Comparison of ENCODE assay signal across 2 cellular contexts in genomic region chr9:92292338-92293074, GRCh38.
TF ChIP-seq lines count a peak whose summit lies in the region.

No MANE protein-coding gene starts in this region.

TF ChIP-seq in HEK293T, 16 proteins besides CTCF, POLR2A, EP300 and RAD21:
- TF ChIP-seq ELF4 (IDR thresholded peaks at IDR 0.05) (no peak), PKNOX1 (IDR thresholded peaks at IDR 0.05) (peak; percentile 26; the same call in 1 of the 2 replicates)

TF ChIP-seq in HepG2, 621 proteins besides CTCF, POLR2A, EP300 and RAD21:
- TF ChIP-seq, protein P1, sequence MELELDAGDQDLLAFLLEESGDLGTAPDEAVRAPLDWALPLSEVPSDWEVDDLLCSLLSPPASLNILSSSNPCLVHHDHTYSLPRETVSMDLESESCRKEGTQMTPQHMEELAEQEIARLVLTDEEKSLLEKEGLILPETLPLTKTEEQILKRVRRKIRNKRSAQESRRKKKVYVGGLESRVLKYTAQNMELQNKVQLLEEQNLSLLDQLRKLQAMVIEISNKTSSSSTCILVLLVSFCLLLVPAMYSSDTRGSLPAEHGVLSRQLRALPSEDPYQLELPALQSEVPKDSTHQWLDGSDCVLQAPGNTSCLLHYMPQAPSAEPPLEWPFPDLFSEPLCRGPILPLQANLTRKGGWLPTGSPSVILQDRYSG (CRISPR knock-in tag; IDR thresholded peaks at IDR 0.05) = no peak
- peak; percentile 40; the same call in 1 of the 2 replicates for TF ChIP-seq CEBPB (IDR thresholded peaks at IDR 0.05; ENCODE audit: borderline replicate concordance, low read depth, low read length)
- TF ChIP-seq, protein P2, sequence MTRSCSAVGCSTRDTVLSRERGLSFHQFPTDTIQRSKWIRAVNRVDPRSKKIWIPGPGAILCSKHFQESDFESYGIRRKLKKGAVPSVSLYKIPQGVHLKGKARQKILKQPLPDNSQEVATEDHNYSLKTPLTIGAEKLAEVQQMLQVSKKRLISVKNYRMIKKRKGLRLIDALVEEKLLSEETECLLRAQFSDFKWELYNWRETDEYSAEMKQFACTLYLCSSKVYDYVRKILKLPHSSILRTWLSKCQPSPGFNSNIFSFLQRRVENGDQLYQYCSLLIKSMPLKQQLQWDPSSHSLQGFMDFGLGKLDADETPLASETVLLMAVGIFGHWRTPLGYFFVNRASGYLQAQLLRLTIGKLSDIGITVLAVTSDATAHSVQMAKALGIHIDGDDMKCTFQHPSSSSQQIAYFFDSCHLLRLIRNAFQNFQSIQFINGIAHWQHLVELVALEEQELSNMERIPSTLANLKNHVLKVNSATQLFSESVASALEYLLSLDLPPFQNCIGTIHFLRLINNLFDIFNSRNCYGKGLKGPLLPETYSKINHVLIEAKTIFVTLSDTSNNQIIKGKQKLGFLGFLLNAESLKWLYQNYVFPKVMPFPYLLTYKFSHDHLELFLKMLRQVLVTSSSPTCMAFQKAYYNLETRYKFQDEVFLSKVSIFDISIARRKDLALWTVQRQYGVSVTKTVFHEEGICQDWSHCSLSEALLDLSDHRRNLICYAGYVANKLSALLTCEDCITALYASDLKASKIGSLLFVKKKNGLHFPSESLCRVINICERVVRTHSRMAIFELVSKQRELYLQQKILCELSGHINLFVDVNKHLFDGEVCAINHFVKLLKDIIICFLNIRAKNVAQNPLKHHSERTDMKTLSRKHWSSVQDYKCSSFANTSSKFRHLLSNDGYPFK (CRISPR knock-in tag; IDR thresholded peaks at IDR 0.05; ENCODE audit: borderline replicate concordance) = no peak
- no peak for TF ChIP-seq ZNF136 (CRISPR knock-in tag; IDR thresholded peaks at IDR 0.05; ENCODE audit: low read depth)
- TF ChIP-seq, protein P3, sequence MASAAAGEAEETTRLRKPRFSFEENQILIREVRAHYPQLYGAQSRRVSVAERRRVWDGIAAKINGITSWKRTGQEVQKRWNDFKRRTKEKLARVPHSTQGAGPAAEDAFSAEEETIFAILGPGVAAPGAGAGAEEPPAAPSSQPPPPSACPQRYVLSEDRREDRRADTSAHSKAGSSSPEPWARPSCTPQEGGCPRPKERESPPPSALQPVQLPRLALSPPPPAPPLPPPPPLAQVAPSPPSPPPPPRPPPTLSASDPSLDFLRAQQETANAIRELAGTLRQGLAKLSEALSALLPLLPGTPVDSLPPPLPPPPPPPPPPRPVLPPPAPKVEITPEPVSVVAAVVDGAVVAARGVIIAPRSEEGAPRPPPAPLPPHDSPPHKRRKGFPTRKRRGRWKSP (CRISPR knock-in tag; IDR thresholded peaks at IDR 0.05) = peak; percentile 33; the same call in 1 of the 2 replicates
- TF ChIP-seq NFE2L1 (CRISPR knock-in tag; IDR thresholded peaks at IDR 0.05; ENCODE audit: borderline replicate concordance) = no peak
- TF ChIP-seq MLX (CRISPR knock-in tag; IDR thresholded peaks at IDR 0.05) = no peak
- TF ChIP-seq PITX1 (CRISPR knock-in tag; IDR thresholded peaks at IDR 0.05) = 0 out of 2 replicates have a peak, but pooled peaks have one; percentile 30
- 0 out of 2 replicates have a peak, but pooled peaks have one; percentile 43 for TF ChIP-seq TSC22D2 (CRISPR knock-in tag; IDR thresholded peaks at IDR 0.05; ENCODE audit: borderline replicate concordance)
- TF ChIP-seq HDAC2 (CRISPR knock-in tag; IDR thresholded peaks at IDR 0.05) = no peak
- TF ChIP-seq, protein P4, sequence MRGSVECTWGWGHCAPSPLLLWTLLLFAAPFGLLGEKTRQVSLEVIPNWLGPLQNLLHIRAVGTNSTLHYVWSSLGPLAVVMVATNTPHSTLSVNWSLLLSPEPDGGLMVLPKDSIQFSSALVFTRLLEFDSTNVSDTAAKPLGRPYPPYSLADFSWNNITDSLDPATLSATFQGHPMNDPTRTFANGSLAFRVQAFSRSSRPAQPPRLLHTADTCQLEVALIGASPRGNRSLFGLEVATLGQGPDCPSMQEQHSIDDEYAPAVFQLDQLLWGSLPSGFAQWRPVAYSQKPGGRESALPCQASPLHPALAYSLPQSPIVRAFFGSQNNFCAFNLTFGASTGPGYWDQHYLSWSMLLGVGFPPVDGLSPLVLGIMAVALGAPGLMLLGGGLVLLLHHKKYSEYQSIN (CRISPR knock-in tag; IDR thresholded peaks at IDR 0.05; ENCODE audit: borderline replicate concordance) = no peak
- no peak for TF ChIP-seq SMARCE1 (IDR thresholded peaks at IDR 0.05; ENCODE audit: borderline replicate concordance)
- TF ChIP-seq SRF (IDR thresholded peaks at IDR 0.05; ENCODE audit: low read depth, low read length) = no peak
- no peak for TF ChIP-seq PHF8 (CRISPR knock-in tag; IDR thresholded peaks at IDR 0.05)
- TF ChIP-seq KLF11 (CRISPR knock-in tag; IDR thresholded peaks at IDR 0.05) = no peak
- 0 out of 2 replicates have a peak, but pooled peaks have one; percentile 35 for TF ChIP-seq MXD4 (CRISPR knock-in tag; IDR thresholded peaks at IDR 0.05)
- no peak for TF ChIP-seq SATB2 (CRISPR knock-in tag; IDR thresholded peaks at IDR 0.05)
- no peak for TF ChIP-seq NFIC (IDR thresholded peaks at IDR 0.05; ENCODE audit: low read length)
- no peak for TF ChIP-seq ZNF263 (CRISPR knock-in tag; IDR thresholded peaks at IDR 0.05)
- no peak for TF ChIP-seq BRF2 (CRISPR knock-in tag; IDR thresholded peaks at IDR 0.05)
- TF ChIP-seq CEBPG (CRISPR knock-in tag; IDR thresholded peaks at IDR 0.05) = peak; percentile 34; the same call in 1 of the 2 replicates
- no peak for TF ChIP-seq HNRNPK (IDR thresholded peaks at IDR 0.05; ENCODE audit: low read depth, low read length, poor library complexity, severe bottlenecking)
- TF ChIP-seq ZNF773 (CRISPR knock-in tag; IDR thresholded peaks at IDR 0.05; ENCODE audit: borderline replicate concordance) = no peak
- TF ChIP-seq TGIF2 (CRISPR knock-in tag; IDR thresholded peaks at IDR 0.05) = 0 out of 2 replicates have a peak, but pooled peaks have one; percentile 14
- TF ChIP-seq, protein P5, sequence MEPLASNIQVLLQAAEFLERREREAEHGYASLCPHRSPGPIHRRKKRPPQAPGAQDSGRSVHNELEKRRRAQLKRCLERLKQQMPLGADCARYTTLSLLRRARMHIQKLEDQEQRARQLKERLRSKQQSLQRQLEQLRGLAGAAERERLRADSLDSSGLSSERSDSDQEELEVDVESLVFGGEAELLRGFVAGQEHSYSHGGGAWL (CRISPR knock-in tag; IDR thresholded peaks at IDR 0.05) = no peak
- TF ChIP-seq ZNF484 (CRISPR knock-in tag; IDR thresholded peaks at IDR 0.05; ENCODE audit: borderline replicate concordance, low read depth) = no peak
- TF ChIP-seq HINFP (CRISPR knock-in tag; IDR thresholded peaks at IDR 0.05; ENCODE audit: low read depth) = no peak
- TF ChIP-seq ZSCAN9 (CRISPR knock-in tag; IDR thresholded peaks at IDR 0.05; ENCODE audit: borderline replicate concordance) = no peak
- TF ChIP-seq HMG20A (CRISPR knock-in tag; IDR thresholded peaks at IDR 0.05; ENCODE audit: borderline replicate concordance) = no peak
- 0 out of 2 replicates have a peak, but pooled peaks have one; percentile 33 for TF ChIP-seq SSRP1 (CRISPR knock-in tag; IDR thresholded peaks at IDR 0.05)
- peak; percentile 11; the same call in 1 of the 2 replicates for TF ChIP-seq SAP130 (CRISPR knock-in tag; IDR thresholded peaks at IDR 0.05; ENCODE audit: low read depth)
- TF ChIP-seq BORCS8-MEF2B (CRISPR knock-in tag; IDR thresholded peaks at IDR 0.05) = no peak
- TF ChIP-seq GABPA (IDR thresholded peaks at IDR 0.05; ENCODE audit: low read depth, low read length) = no peak
- no peak for TF ChIP-seq GABPA (CRISPR knock-in tag; IDR thresholded peaks at IDR 0.05; ENCODE audit: low read depth)
- TF ChIP-seq ZNF510 (CRISPR knock-in tag; IDR thresholded peaks at IDR 0.05; ENCODE audit: low read depth) = no peak
- TF ChIP-seq ARID4A (CRISPR knock-in tag; IDR thresholded peaks at IDR 0.05; ENCODE audit: borderline replicate concordance) = peak; percentile 25; the same call in 1 of the 2 replicates
- 0 out of 2 replicates have a peak, but pooled peaks have one; percentile 21 for TF ChIP-seq ZFY (CRISPR knock-in tag; IDR thresholded peaks at IDR 0.05)
- TF ChIP-seq ZNF251 (CRISPR knock-in tag; IDR thresholded peaks at IDR 0.05) = no peak
- no peak for TF ChIP-seq GMEB1 (CRISPR knock-in tag; IDR thresholded peaks at IDR 0.05; ENCODE audit: borderline replicate concordance)
- TF ChIP-seq, protein P6, sequence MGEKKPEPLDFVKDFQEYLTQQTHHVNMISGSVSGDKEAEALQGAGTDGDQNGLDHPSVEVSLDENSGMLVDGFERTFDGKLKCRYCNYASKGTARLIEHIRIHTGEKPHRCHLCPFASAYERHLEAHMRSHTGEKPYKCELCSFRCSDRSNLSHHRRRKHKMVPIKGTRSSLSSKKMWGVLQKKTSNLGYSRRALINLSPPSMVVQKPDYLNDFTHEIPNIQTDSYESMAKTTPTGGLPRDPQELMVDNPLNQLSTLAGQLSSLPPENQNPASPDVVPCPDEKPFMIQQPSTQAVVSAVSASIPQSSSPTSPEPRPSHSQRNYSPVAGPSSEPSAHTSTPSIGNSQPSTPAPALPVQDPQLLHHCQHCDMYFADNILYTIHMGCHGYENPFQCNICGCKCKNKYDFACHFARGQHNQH (CRISPR knock-in tag; IDR thresholded peaks at IDR 0.05) = no peak
- no peak for TF ChIP-seq RNF2 (conservative IDR thresholded peaks at IDR 0.05; ENCODE audit: low read depth)
- TF ChIP-seq ZFP36L1 (CRISPR knock-in tag; IDR thresholded peaks at IDR 0.05) = no peak
